In the genomic region with DNA sequence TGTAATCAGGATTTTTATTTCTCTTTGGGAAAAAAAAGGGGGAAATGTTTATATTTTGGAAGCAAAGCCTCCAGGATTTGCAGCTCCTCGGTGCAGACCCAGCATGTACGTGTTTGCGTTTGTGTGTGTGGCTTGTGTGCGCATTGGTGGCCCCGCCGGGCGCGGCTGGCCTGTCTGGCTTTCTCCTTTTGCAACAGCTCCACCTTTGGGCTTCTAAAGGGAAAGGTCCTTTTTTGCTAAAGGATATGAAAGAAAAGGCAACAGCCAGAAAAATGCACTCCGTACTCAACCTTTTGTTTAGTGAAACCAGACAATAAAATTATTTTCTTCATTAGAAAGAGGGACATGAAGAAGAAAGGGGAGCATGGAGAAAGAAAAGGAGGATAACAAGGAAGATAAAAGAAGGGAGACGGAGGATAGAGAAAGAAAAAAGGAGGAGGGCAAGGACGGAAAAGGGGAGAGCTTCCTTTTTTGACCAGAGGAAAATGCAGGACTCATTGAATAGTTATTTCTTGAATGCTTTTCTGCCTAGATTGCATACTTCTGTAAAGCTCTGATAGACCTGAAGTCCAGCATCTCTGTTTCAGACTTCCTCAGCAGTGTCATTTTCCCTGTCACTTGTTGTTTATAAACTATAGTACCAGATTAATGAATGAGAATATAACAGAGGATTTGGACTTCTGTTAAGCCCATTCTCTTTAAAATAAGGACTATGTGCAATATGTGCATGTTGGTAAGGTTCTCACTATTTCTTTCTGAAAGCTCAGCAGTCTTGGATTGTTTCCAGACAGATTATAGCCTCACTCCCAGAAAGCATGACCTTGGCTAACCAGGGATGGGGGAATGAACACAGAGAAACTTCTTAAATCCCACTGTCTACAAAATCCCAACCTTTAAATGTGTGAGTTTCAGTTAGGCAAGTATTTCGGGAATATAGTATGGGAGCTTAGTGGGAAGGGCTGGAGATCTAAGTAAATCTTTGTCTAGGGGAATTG, we compare ENCODE assay signal across 8 cellular contexts.
A peak's percentile ranks its signal among the peaks of the same experiment; 100 is the strongest.
DNase-seq lines count a peak whose midpoint lies in the region; FAIRE-seq and TF ChIP-seq lines count a peak whose summit lies in the region.

No MANE protein-coding gene starts in this region.

- no peaks in the 10 kb centered on the region for H3K27me3 Mint-ChIP-seq in CD4-positive, alpha-beta memory T cell
- H3K27me3 Mint-ChIP-seq in CD8-positive, alpha-beta memory T cell = peaks cover 0 to 1% of the 10 kb centered on the region in 2 donors

- H3K27ac ChIP-seq in breast epithelium = no peak overlapping the region
- no peak overlapping the region for H3K27ac ChIP-seq in tibial nerve
- H3K27ac ChIP-seq in CD4-positive, alpha-beta memory T cell (ENCODE audit: low read depth, low read length) = no peak overlapping the region
- H3K27ac ChIP-seq in CD8-positive, alpha-beta memory T cell (ENCODE audit: low read depth, low read length) = no peak overlapping the region

- WGBS in tibial nerve, 2 donors = 7% methylated on average over 12 of the region's 12 CpGs

- no peaks in the 10 kb centered on the region for H3K4me1 Mint-ChIP-seq in CD4-positive, alpha-beta memory T cell
- H3K4me1 Mint-ChIP-seq in CD8-positive, alpha-beta memory T cell = no peaks in the 10 kb centered on the region

- FAIRE-seq in G401.6 (lab: Jason Lieb, UNC) = peak; percentile 6

- TF ChIP-seq CTCF in breast epithelium (IDR thresholded peaks at IDR 0.05) (peak in 1 of 3 donors; percentile 36), tibial nerve (IDR thresholded peaks at IDR 0.05) (peak in 2 of 5 experiments; percentile 29 to 35)

- H3K4me3 ChIP-seq in breast epithelium (peak overlapping the region in 2 of 3 donors; percentile 7 to 29), tibial nerve (peak overlapping the region in 1 of 4 donors; percentile 19)
- no peak overlapping the region for H3K4me3 ChIP-seq in CD4-positive, alpha-beta memory T cell (ENCODE audit: low read length in 2 of 2)
- no peak overlapping the region for H3K4me3 ChIP-seq in CD8-positive, alpha-beta memory T cell (ENCODE audit: low read length)

- H3K27ac Mint-ChIP-seq in CD4-positive, alpha-beta memory T cell = no peak overlapping the region
- no peak overlapping the region for H3K27ac Mint-ChIP-seq in CD8-positive, alpha-beta memory T cell

- CTCF ChIA-PET in CD4-positive, alpha-beta memory T cell (lab: Charles Lee; ENCODE audit: partially characterized antibody) = no interaction called here
- CTCF ChIA-PET in CD8-positive, alpha-beta memory T cell (lab: Charles Lee) = no interaction called here

- H3K36me3 Mint-ChIP-seq in CD4-positive, alpha-beta memory T cell = no peaks in the 10 kb centered on the region
- H3K36me3 Mint-ChIP-seq in CD8-positive, alpha-beta memory T cell = no peaks in the 10 kb centered on the region

- POLR2A ChIA-PET in CD4-positive, alpha-beta memory T cell (lab: Charles Lee; ENCODE audit: partially characterized antibody) = no interaction called here
- POLR2A ChIA-PET in CD8-positive, alpha-beta memory T cell (lab: Charles Lee) = no interaction called here

- H3K4me3 Mint-ChIP-seq in CD4-positive, alpha-beta memory T cell = no peak overlapping the region
- no peak overlapping the region for H3K4me3 Mint-ChIP-seq in CD8-positive, alpha-beta memory T cell

- no peaks in the 10 kb centered on the region for H3K4me1 ChIP-seq in breast epithelium
- peaks cover 0 to 13% (median 0%) of the 10 kb centered on the region in 4 donors for H3K4me1 ChIP-seq in tibial nerve
- H3K4me1 ChIP-seq in CD4-positive, alpha-beta memory T cell (ENCODE audit: insufficient read depth, low read length) = no peaks in the 10 kb centered on the region
- H3K4me1 ChIP-seq in CD8-positive, alpha-beta memory T cell (ENCODE audit: insufficient read depth, low read length) = no peaks in the 10 kb centered on the region

- H3K36me3 ChIP-seq in breast epithelium = no peaks in the 10 kb centered on the region
- H3K36me3 ChIP-seq in tibial nerve = no peaks in the 10 kb centered on the region
- H3K36me3 ChIP-seq in CD4-positive, alpha-beta memory T cell (ENCODE audit: insufficient read depth, low read length) = no peaks in the 10 kb centered on the region
- no peaks in the 10 kb centered on the region for H3K36me3 ChIP-seq in CD8-positive, alpha-beta memory T cell (ENCODE audit: insufficient read depth, low read length)

- H3K9me3 ChIP-seq in breast epithelium (no peaks in the 10 kb centered on the region), tibial nerve (no peaks in the 10 kb centered on the region)
- no peaks in the 10 kb centered on the region for H3K9me3 ChIP-seq in CD4-positive, alpha-beta memory T cell (ENCODE audit: control insufficient read depth in 1 of 2, low read length in 2 of 2)
- no peaks in the 10 kb centered on the region for H3K9me3 ChIP-seq in CD8-positive, alpha-beta memory T cell (ENCODE audit: low read length)

- H3K27me3 ChIP-seq in breast epithelium (no peaks in the 10 kb centered on the region), tibial nerve (no peaks in the 10 kb centered on the region)
- H3K27me3 ChIP-seq in CD4-positive, alpha-beta memory T cell (ENCODE audit: insufficient read depth, low read length) = no peaks in the 10 kb centered on the region
- no peaks in the 10 kb centered on the region for H3K27me3 ChIP-seq in CD8-positive, alpha-beta memory T cell (ENCODE audit: insufficient read depth, low read length, poor library complexity, severe bottlenecking)

- no peak for TF ChIP-seq EP300 in tibial nerve (IDR thresholded peaks at IDR 0.05)

- H3K9me3 Mint-ChIP-seq in CD4-positive, alpha-beta memory T cell = peaks cover 0 to 9% (median 3%) of the 10 kb centered on the region in 8 donors
- peaks cover 2 to 6% (median 4%) of the 10 kb centered on the region in 5 donors for H3K9me3 Mint-ChIP-seq in CD8-positive, alpha-beta memory T cell

- TF ChIP-seq POLR2A in breast epithelium (IDR thresholded peaks at IDR 0.05) (no peak), tibial nerve (IDR thresholded peaks at IDR 0.05) (no peak)

- intact Hi-C loops in breast epithelium (cut with DNase I; ENCODE audit: low total_unique reads) = no loop called here
- intact Hi-C loops in CD4-positive, alpha-beta memory T cell (cut with micrococcal nuclease) = no loop called here

- DNase-seq in HK-2 (ENCODE audit: unreplicated experiment) (peak; percentile 26), NCI-H526 treated with DMSO at 0.1 percent for 48 hours (lab: John Stamatoyannopoulos, UW) (peak; percentile 43), breast epithelium (ENCODE audit: low spot score in 2 of 2) (no peak), left kidney (ENCODE audit: low read depth, low spot score) (peak; percentile 88), tibial nerve (ENCODE audit: low spot score in 2 of 2) (no peak)
- no peak for DNase-seq in CD4-positive, alpha-beta memory T cell
- DNase-seq in CD8-positive, alpha-beta memory T cell = no peak

Comparison
In these comparisons a context has a peak if more than half of its experiments do, and no peak if none do; other contexts are left out.
1. DNase-seq: peak in HK-2 (single experiment), NCI-H526 treated with DMSO at 0.1 percent for 48 hours (single experiment) and left kidney (single experiment); none in breast epithelium (0 of 2), tibial nerve (0 of 2), CD4-positive, alpha-beta memory T cell (0 of 5) and CD8-positive, alpha-beta memory T cell (0 of 5).
2. H3K4me3 ChIP-seq: peak in breast epithelium (2 of 3); none in CD4-positive, alpha-beta memory T cell (0 of 2) and CD8-positive, alpha-beta memory T cell (single experiment).